ENCODE assay signal across 6 cellular contexts in the genomic region with DNA sequence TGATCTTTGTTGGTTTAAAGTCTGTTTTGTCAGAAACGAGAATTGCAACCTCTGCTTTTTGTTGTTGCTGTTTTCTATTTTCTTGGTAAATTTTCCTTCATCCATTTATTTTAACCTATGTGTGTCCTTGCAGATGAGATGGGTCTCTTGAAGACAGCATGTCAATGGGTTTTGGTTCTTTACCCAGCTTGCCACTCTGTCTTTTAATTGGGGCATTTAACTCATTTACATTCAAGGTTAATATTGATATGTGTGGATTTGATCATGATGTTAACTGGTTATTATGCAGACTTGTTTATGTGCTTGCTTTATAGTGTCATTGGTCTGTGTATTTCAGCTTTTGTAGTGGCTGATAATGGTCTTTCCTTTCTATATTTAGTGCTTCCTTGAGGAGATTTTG.
"Had no signal": no experiment of that assay in that cellular context is flagged by ENCODE, and none has a peak within 500 bp of the region (broad histone marks: within the 10 kb centered on the region; RNA-seq: fewer than 3 reads in every experiment).

No MANE protein-coding gene starts in this region.

- H3K27ac ChIP-seq: HL-60 had no signal

- H3K4me1 Mint-ChIP-seq: IgD-negative memory B cell had no signal

- ATAC-seq: HepG2, K562 had no signal

- H3K4me3 ChIP-seq: K562 had no signal

- H3K27me3 Mint-ChIP-seq: IgD-negative memory B cell had no signal

- H3K4me3 Mint-ChIP-seq: IgD-negative memory B cell had no signal

- DNase-seq: IMR-90, KBM-7 had no signal
